ENCODE assay signal across 1 cellular context in genomic region chr10:72084094-72084459, GRCh38.
TF ChIP-seq lines count a peak whose summit lies in the region.

No MANE protein-coding gene starts in this region.

TF ChIP-seq in GM23338, 12 proteins besides CTCF, POLR2A, EP300 and RAD21 (continued from another document):
- no peak for TF ChIP-seq ZNF462 (CRISPR knock-in tag; IDR thresholded peaks at IDR 0.05)
- TF ChIP-seq ETS1 (IDR thresholded peaks at IDR 0.05), result no peak
- no peak for TF ChIP-seq ZNF114 (CRISPR knock-in tag; IDR thresholded peaks at IDR 0.05)
- TF ChIP-seq CREB1 (CRISPR knock-in tag; IDR thresholded peaks at IDR 0.05; ENCODE audit: low read depth), result no peak
- no peak for TF ChIP-seq EZH2 (IDR thresholded peaks at IDR 0.05; ENCODE audit: low read depth, unreplicated experiment)
- no peak for TF ChIP-seq POLR2AphosphoS5 (IDR thresholded peaks at IDR 0.05; ENCODE audit: low read depth)
- no peak for TF ChIP-seq STAT1 (IDR thresholded peaks at IDR 0.05; ENCODE audit: unreplicated experiment)
- no peak for TF ChIP-seq JUNB (IDR thresholded peaks at IDR 0.05; ENCODE audit: unreplicated experiment)
TF ChIP-seq in GM23338: peak in this region for 0.
